In genomic region chr11:64131657-64132387, GRCh38 we compare ENCODE assay signal across 16 cellular contexts. TPM values are rescaled to one million over a fixed set of nuclear protein-coding genes. Genes with fewer than 3 reads are reported as not detected.
DNase-seq lines count a peak whose midpoint lies in the region; ATAC-seq lines count a peak whose summit lies in the region.
"Had no signal": no experiment of that assay in that cellular context is flagged by ENCODE, and none has a peak within 500 bp of the region (broad histone marks: within the 10 kb centered on the region; RNA-seq: fewer than 3 reads in every experiment).

No MANE protein-coding gene starts in this region.

- H4K91ac ChIP-seq in neuronal stem cell (ENCODE audit: low read depth, low read length, poor library complexity): no peak overlapping the region

- DNase-seq in DMS 273 (lab: John Stamatoyannopoulos, UW; ENCODE audit: unreplicated experiment) (peak; percentile 31), DMS 273 treated with DMSO at 0.1 percent for 48 hours (lab: John Stamatoyannopoulos, UW) (no peak), NCI-H187 (lab: John Stamatoyannopoulos, UW) (peak; percentile 23 to 68), SJCRH30 (peak; percentile 94 to 96), neuronal stem cell (ENCODE audit: low spot score) (no peak), NOMO-1 treated with DMSO at 0.1 percent for 48 hours (lab: John Stamatoyannopoulos, UW; ENCODE audit: unreplicated experiment) (no peak), dedifferentiated amniotic fluid mesenchymal stem cell (ENCODE audit: extremely low spot score) (no peak)
- DNase-seq: activated CD4-positive, CD25-positive, alpha-beta regulatory T cell; activated T-cell treated with anti-CD3 and anti-CD28 coated beads for 4 hours; Kasumi-1; left ventricle myocardium inferior had no signal

- H3K9me3 ChIP-seq in SJCRH30 (replicated peaks): no peaks in the 10 kb centered on the region
- H3K9me3 ChIP-seq in neuronal stem cell (replicated peaks in 1 of 2; ENCODE audit: control insufficient read depth in 2 of 2, insufficient read depth in 1 of 2, low read depth in 1 of 2, low read length in 2 of 2): no peaks in the 10 kb centered on the region
- H3K9me3 ChIP-seq: Caco-2, left ventricle myocardium inferior, neutrophil, thoracic aorta had no signal

- H2BK5ac ChIP-seq in neuronal stem cell (ENCODE audit: low read length): no peak overlapping the region

- no peak overlapping the region for H3K23ac ChIP-seq in neuronal stem cell (ENCODE audit: low read depth, low read length, poor library complexity)

- no CpG with 5 or more reads among the region's 12 CpGs for WGBS in neuronal stem cell (ENCODE audit: extremely low coverage in 2 of 2, insufficient read length in 2 of 2, insufficient replicate concordance in 1 of 2), 2 donors

- no peak overlapping the region for H2BK15ac ChIP-seq in neuronal stem cell (ENCODE audit: low read length)

- no peak overlapping the region for H3K9ac ChIP-seq in neuronal stem cell (ENCODE audit: low read depth, low read length, poor library complexity)

- no peak for ATAC-seq in HG03571 (IDR thresholded peaks at IDR 0.05; ENCODE audit: unreplicated experiment)

- no peak overlapping the region for H3K14ac ChIP-seq in neuronal stem cell (ENCODE audit: low read length)

- H3K4me1 ChIP-seq in SJCRH30: peaks cover 31% of the 10 kb centered on the region
- peaks cover 12 to 21% of the 10 kb centered on the region in 2 donors for H3K4me1 ChIP-seq in neuronal stem cell (ENCODE audit: control insufficient read depth in 2 of 2, insufficient read depth in 1 of 2, low read depth in 1 of 2, low read length in 2 of 2)

- H2BK12ac ChIP-seq in neuronal stem cell (ENCODE audit: low read length): no peak overlapping the region

- H2AFZ ChIP-seq in neuronal stem cell (ENCODE audit: low read length): no peak overlapping the region

- H3K4me2 ChIP-seq in neuronal stem cell (ENCODE audit: insufficient read depth, low read length, poor library complexity, severe bottlenecking): no peak overlapping the region

- H3K27ac ChIP-seq in SJCRH30 (peak overlapping the region; percentile 88), neuronal stem cell (replicated peaks; ENCODE audit: low read length) (peak overlapping the region; percentile 14)
- H3K27ac ChIP-seq: 22Rv1, left ventricle myocardium inferior, neutrophil, thoracic aorta had no signal

- no peak overlapping the region for H3K4me3 ChIP-seq in SJCRH30
- H3K4me3 ChIP-seq in neuronal stem cell (ENCODE audit: low read length in 2 of 2): no peak overlapping the region
- H3K4me3 ChIP-seq: left ventricle myocardium inferior, thoracic aorta had no signal

- peak overlapping the region; percentile 5 for H3K18ac ChIP-seq in neuronal stem cell (ENCODE audit: low read length)

- H3K27me3 ChIP-seq in SJCRH30 (no peaks in the 10 kb centered on the region), neuronal stem cell (ENCODE audit: control insufficient read depth in 3 of 3, insufficient read depth in 3 of 3, low read depth in 1 of 3, low read length in 3 of 3) (no peaks in the 10 kb centered on the region)

- peaks cover 17% of the 10 kb centered on the region for H3K79me1 ChIP-seq in neuronal stem cell (ENCODE audit: low read depth, low read length)

- no peak overlapping the region for H3K4ac ChIP-seq in neuronal stem cell (ENCODE audit: low read length)

- no peak overlapping the region for H4K8ac ChIP-seq in neuronal stem cell (ENCODE audit: low read depth, low read length)

- H2AK5ac ChIP-seq in neuronal stem cell (ENCODE audit: low read depth, low read length): peak overlapping the region; percentile 0

- no peaks in the 10 kb centered on the region for H3K36me3 ChIP-seq in SJCRH30
- no peaks in the 10 kb centered on the region for H3K36me3 ChIP-seq in neuronal stem cell (replicated peaks in 1 of 2; ENCODE audit: control insufficient read depth in 2 of 2, insufficient read depth in 2 of 2, low read length in 2 of 2)
- H3K36me3 ChIP-seq: left ventricle myocardium inferior, neutrophil, thoracic aorta had no signal

- no peak overlapping the region for H2BK120ac ChIP-seq in neuronal stem cell (ENCODE audit: low read depth, low read length)

RNA-seq across cellular contexts. Expression of gene MACROD1, which starts 34.1 kb away (rescaled TPM):
- total RNA-seq in SJCRH30 (2014; rRNA removed; shearing (Covaris generic)): 25.6 and 26.3 TPM in 2 replicates
- polyA plus RNA-seq in neuronal stem cell (2013, experiment 1 of 2): 20.5 TPM
- 20.6 TPM for polyA plus RNA-seq in neuronal stem cell (2013, experiment 2 of 2)

RNA-seq across cellular contexts. Expression of gene STIP1, which starts 54.1 kb away (rescaled TPM):
- total RNA-seq in SJCRH30 (2014; rRNA removed; shearing (Covaris generic)): 283 and 302 TPM in 2 replicates
- 160 TPM for polyA plus RNA-seq in neuronal stem cell (2013, experiment 1 of 2)
- 156 TPM for polyA plus RNA-seq in neuronal stem cell (2013, experiment 2 of 2)

Comparison
In these comparisons a context has a peak if more than half of its experiments do, and no peak if none do; other contexts are left out.
1. DNase-seq: peak in DMS 273 (single experiment), NCI-H187 (2 of 2) and SJCRH30 (2 of 2); none in DMS 273 treated with DMSO at 0.1 percent for 48 hours (single experiment), neuronal stem cell (single experiment), NOMO-1 treated with DMSO at 0.1 percent for 48 hours (single experiment) and dedifferentiated amniotic fluid mesenchymal stem cell (single experiment).